In genomic region chr9:120628925-120629497, GRCh38 we compare ENCODE assay signal across 8 cellular contexts. TPM values are rescaled to one million over a fixed set of nuclear protein-coding genes. Genes with fewer than 3 reads are reported as not detected.
DNase-seq lines count a peak whose midpoint lies in the region; ATAC-seq, FAIRE-seq and TF ChIP-seq lines count a peak whose summit lies in the region.
"Not testable (repeated sequence)": the region's sequence is repeated elsewhere in the genome, so short reads cannot be mapped to it uniquely, and the experiment has no call there.

No MANE protein-coding gene starts in this region.

- peak overlapping the region; percentile 57 for H3K27ac ChIP-seq in 22Rv1
- peak overlapping the region; percentile 71 for H3K27ac ChIP-seq in Karpas-422 (ENCODE audit: low read length)
- H3K27ac ChIP-seq in RWPE1, result peak overlapping the region; percentile 35
- not testable (repeated sequence) for H3K27ac ChIP-seq in K562 (ENCODE audit: extremely low read depth, low read depth, low read length)
- peak overlapping the region; percentile 25 for H3K27ac ChIP-seq in hepatocyte

- not testable (repeated sequence) for TF ChIP-seq RAD21 in K562 (CRISPR knock-in tag; conservative IDR thresholded peaks at IDR 0.05 in 1 of 2, IDR thresholded peaks at IDR 0.05 in 1 of 2)

- not testable (repeated sequence) for TF ChIP-seq CTCF in 22Rv1 (IDR thresholded peaks at IDR 0.05); RWPE1 (conservative IDR thresholded peaks at IDR 0.05; ENCODE audit: low read depth); K562 (IDR thresholded peaks at IDR 0.05 in 2 of 3, conservative IDR thresholded peaks at IDR 0.05 in 1 of 3; ENCODE audit: insufficient read depth in 2 of 3, low read depth in 1 of 3, low read length in 3 of 3); epithelial cell of esophagus (IDR thresholded peaks at IDR 0.05; ENCODE audit: insufficient read depth, low read depth, low read length, missing control alignments); hepatocyte (IDR thresholded peaks at IDR 0.05; ENCODE audit: poor library complexity)

- H3K4me1 ChIP-seq in Karpas-422 (ENCODE audit: low read length), result peaks cover 91% of the 10 kb centered on the region
- not testable (repeated sequence) for H3K4me1 ChIP-seq in K562 (replicated peaks in 1 of 2; ENCODE audit: control insufficient read depth in 2 of 2, insufficient read depth in 2 of 2, low read length in 2 of 2); hepatocyte (ENCODE audit: insufficient read depth)

- not testable (repeated sequence) for H2AFZ ChIP-seq in Karpas-422 (ENCODE audit: low read length); K562 (ENCODE audit: low read depth, low read length); hepatocyte

- DNase-seq in EL (peak; percentile 49), RWPE1 (ENCODE audit: low spot score) (peak; percentile 36), epithelial cell of esophagus (ENCODE audit: low read depth) (peak; percentile 81), renal cortical epithelial cell (ENCODE audit: low read depth) (peak; percentile 56)
- not testable (repeated sequence) for DNase-seq in Karpas-422; K562 (ENCODE audit: extremely low read depth in 1 of 4, low spot score in 3 of 4); hepatocyte (ENCODE audit: low spot score)

- TF ChIP-seq EP300 in K562 (IDR thresholded peaks at IDR 0.05; ENCODE audit: low read length), result not testable (repeated sequence)

- not testable (repeated sequence) for H3K27me3 ChIP-seq in Karpas-422 (ENCODE audit: low read length); K562 (ENCODE audit: control insufficient read depth in 2 of 2, insufficient read depth in 2 of 2, low read length in 2 of 2); hepatocyte

- not testable (repeated sequence) for BruUV-seq in K562 (replicated peaks; lab: Mats Ljungman, UMichigan)

- peaks cover 91% of the 10 kb centered on the region for H3K79me2 ChIP-seq in Karpas-422 (ENCODE audit: low read length)
- H3K79me2 ChIP-seq in K562 (ENCODE audit: control insufficient read depth, insufficient read depth, low read length); hepatocyte: not testable (repeated sequence)

- intact Hi-C loops in K562 (cut with micrococcal nuclease), result not testable (repeated sequence)

- not testable (repeated sequence) for H3K9me1 ChIP-seq in K562 (ENCODE audit: control insufficient read depth, insufficient read depth, low read length)

- in situ Hi-C loops in K562 (cut with MboI), result not testable (repeated sequence)

- H3K4me2 ChIP-seq in Karpas-422 (ENCODE audit: low read depth, low read length, poor library complexity, severe bottlenecking); K562 (ENCODE audit: insufficient read depth, low read length); hepatocyte: not testable (repeated sequence)

- not testable (repeated sequence) for H3K9me2 ChIP-seq in Karpas-422 (replicated peaks; ENCODE audit: insufficient read depth, low read length); hepatocyte (replicated peaks; ENCODE audit: insufficient read depth)

- not testable (repeated sequence) for H3K9ac ChIP-seq in Karpas-422 (ENCODE audit: low read length); K562 (ENCODE audit: insufficient read depth in 1 of 2, low read depth in 2 of 2, low read length in 2 of 2)

- not testable (repeated sequence) for FAIRE-seq in K562 (lab: Jason Lieb, UNC)

- TF ChIP-seq POLR2A in K562 (conservative IDR thresholded peaks at IDR 0.05), result not testable (repeated sequence)

- not testable (repeated sequence) for H4K20me1 ChIP-seq in Karpas-422 (ENCODE audit: insufficient read depth, low read depth, low read length); K562 (replicated peaks; ENCODE audit: control insufficient read depth, insufficient read depth, low read length); hepatocyte (ENCODE audit: insufficient read depth, poor library complexity, severe bottlenecking)

- not testable (repeated sequence) for H3K4me3 ChIP-seq in Karpas-422 (ENCODE audit: low read length); K562; epithelial cell of esophagus (ENCODE audit: low read length); hepatocyte

- 72% methylated on average over 3 of the region's 3 CpGs for WGBS in K562 (ENCODE audit: insufficient coverage, low coverage, missing lambda C conversion rate)
- WGBS in hepatocyte (ENCODE audit: low lambda C conversion rate, missing lambda C conversion rate), result 94% methylated on average over 3 of the region's 3 CpGs

- peaks cover 20% of the 10 kb centered on the region for H3K36me3 ChIP-seq in Karpas-422 (ENCODE audit: insufficient read depth, low read length)
- H3K36me3 ChIP-seq in K562 (ENCODE audit: control insufficient read depth, insufficient read depth, low read length); hepatocyte (replicated peaks; ENCODE audit: insufficient read depth, low read depth): not testable (repeated sequence)

- ATAC-seq in K562, result not testable (repeated sequence)

- POLR2A ChIA-PET in RWPE1 (lab: Yijun Ruan, JAX; ENCODE audit: low non-redundant PET) (interaction anchor here (0.6 kb wide), 1 partner anchor 11 kb away, joined by 4 read pairs; no protein-coding TSS in a partner anchor), K562 (lab: Yijun Ruan, JAX) (interaction anchor here (1.2 kb wide), 1 partner anchor 322 kb away, joined by 3 read pairs; no protein-coding TSS in a partner anchor)

- CTCF ChIA-PET in RWPE1 (lab: Yijun Ruan, JAX), result interaction anchor here (0.6 to 1.0 kb wide), 2 partner anchors 9 to 714 kb away, joined by 3 to 6 read pairs; no protein-coding TSS in a partner anchor
- CTCF ChIA-PET in K562 (lab: Yijun Ruan, JAX; ENCODE audit: low intra/inter-chr PET ratio), result not testable (repeated sequence)

- not testable (repeated sequence) for H3K9me3 ChIP-seq in Karpas-422 (ENCODE audit: low read length); K562 (replicated peaks; ENCODE audit: control insufficient read depth, insufficient read depth, low read depth, low read length); hepatocyte (ENCODE audit: low read depth)

TF ChIP-seq in K562, 482 proteins besides CTCF, POLR2A, EP300 and RAD21 (continues in another document):
- TF ChIP-seq ZNF121 (CRISPR knock-in tag; conservative IDR thresholded peaks at IDR 0.05) (peak; percentile 70), FOSL1 (tag; conservative IDR thresholded peaks at IDR 0.05) (peak; percentile 53)

RNA-seq across cellular contexts. Expression of gene CDK5RAP2, which starts 49.0 kb away (rescaled TPM):
- total RNA-seq in Karpas-422 (2014; rRNA removed; shearing (Covaris generic); ENCODE audit: low replicate concordance), result 48.4 and 68.8 TPM in 2 replicates
- 137 and 219 TPM in 2 replicates for total RNA-seq in K562 (2011; cell fraction: chromatin; rRNA removed; ENCODE audit: low replicate concordance)
- total RNA-seq in K562 (2011; cell fraction: nucleolus; rRNA removed), result 64.2 and 82.4 TPM in 2 replicates
- total RNA-seq in K562 (2011; cell fraction: nucleoplasm; rRNA removed), result 131 and 136 TPM in 2 replicates
- 39.5 and 43.1 TPM in 2 replicates for total RNA-seq in K562 (2014; rRNA removed)
- total RNA-seq in K562 (2014; rRNA removed; fragmentation: Illumina TruSeq; extraction: Trizol), result 38.7 and 42.2 TPM in 2 replicates
- 48.5 and 52.3 TPM in 2 replicates for total RNA-seq in K562 (2015; rRNA removed; fragmentation: Illumina TruSeq; extraction: Trizol)
- total RNA-seq in K562 (2021), result 59.4 and 68.8 TPM in 2 replicates
- polyA plus RNA-seq in K562 (2011; rRNA removed), result 33.8 and 40.9 TPM in 2 replicates
- 20.8 and 22.2 TPM in 2 replicates for polyA plus RNA-seq in K562 (2011; cell fraction: cytosol; rRNA removed)
- polyA plus RNA-seq in K562 (2011; cell fraction: nucleus; rRNA removed), result 140 and 141 TPM in 2 replicates
- 38.2 and 52.8 TPM in 2 replicates for polyA plus RNA-seq in K562 (2012)
- polyA plus RNA-seq in K562 (2014; fragmentation: Illumina TruSeq; extraction: Trizol), result 54.6 and 61.3 TPM in 2 replicates
- polyA plus RNA-seq in K562 (2014; fragmentation: Nextera tagmentation; extraction: Ambion mirVana), result 10 to 100 TPM; 19.9 to 28.0 TPM
- polyA plus RNA-seq in K562 (2014; rRNA removed), result 41.7 and 63.4 TPM in 2 replicates
- polyA minus RNA-seq in K562 (2011; rRNA and poly(A)+ RNA removed), result 74.0 and 76.2 TPM in 2 replicates
- 28.2 and 29.1 TPM in 2 replicates for polyA minus RNA-seq in K562 (2011; cell fraction: cytosol; rRNA and poly(A)+ RNA removed)
- 67.2 and 117 TPM in 2 replicates for polyA minus RNA-seq in K562 (2011; cell fraction: nucleus; rRNA and poly(A)+ RNA removed)
- total RNA-seq in hepatocyte, result 28.0 and 30.9 TPM in 2 replicates
- polyA plus RNA-seq in hepatocyte, result 23.9 and 28.8 TPM in 2 replicates
- total RNA-seq in renal cortical epithelial cell, result 23.4 and 47.7 TPM in 2 replicates
